Comparison of ENCODE assay signal across 9 cellular contexts in the genomic region with DNA sequence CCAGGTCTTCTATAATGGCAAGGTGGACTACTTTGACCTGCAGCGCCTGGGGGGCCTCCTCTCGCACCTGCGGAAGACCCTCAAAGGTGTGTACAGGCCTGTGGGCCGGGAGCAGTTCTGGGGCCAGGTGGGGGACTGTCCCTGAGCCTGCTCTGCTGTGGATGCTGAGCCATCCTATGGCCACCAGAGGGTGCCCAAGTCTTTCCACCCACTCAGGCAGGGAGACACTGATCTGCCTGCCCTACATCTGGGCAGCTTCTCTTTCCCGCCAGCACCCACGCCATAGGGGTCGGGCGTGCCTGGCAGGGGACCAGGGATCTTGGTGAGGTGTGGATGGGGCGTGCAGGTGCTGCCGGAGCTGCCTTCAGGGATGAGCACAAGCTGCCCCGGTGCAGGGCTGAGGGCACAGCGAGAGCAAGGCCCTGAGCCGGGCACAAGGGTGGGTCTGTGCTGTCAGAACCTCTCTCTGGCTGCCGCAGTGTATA. TPM values are rescaled to one million over a fixed set of nuclear protein-coding genes. Genes with fewer than 3 reads are reported as not detected.
DNase-seq lines count a peak whose midpoint lies in the region; ATAC-seq and TF ChIP-seq lines count a peak whose summit lies in the region.
"Had no signal": no experiment of that assay in that cellular context is flagged by ENCODE, and none has a peak within 500 bp of the region (broad histone marks: within the 10 kb centered on the region; RNA-seq: fewer than 3 reads in every experiment).

No MANE protein-coding gene starts in this region.

- H3K4me2 ChIP-seq in HCT116 (ENCODE audit: low read length), result no peak overlapping the region

- intact Hi-C loops in HCT116 (cut with micrococcal nuclease), result loop anchor here (1.0 kb wide), 3 partner anchors 136 to 486 kb away; no protein-coding TSS in a partner anchor

- H3K4me3 ChIP-seq in HCT116 (replicated peaks in 1 of 2; ENCODE audit: low read depth in 1 of 2, low read length in 2 of 2) (no peak overlapping the region), coronary artery (no peak overlapping the region), lung (no peak overlapping the region)

- POLR2A ChIA-PET in HCT116 (lab: Charles Lee), result no interaction called here

- no peaks in the 10 kb centered on the region for H3K4me1 ChIP-seq in HCT116 (ENCODE audit: control insufficient read depth in 1 of 2, insufficient read depth in 2 of 2, low read length in 2 of 2)
- peaks cover 0 to 5% of the 10 kb centered on the region in 2 donors for H3K4me1 ChIP-seq in lung (ENCODE audit: control insufficient read depth in 2 of 2, insufficient read depth in 2 of 2, low read length in 2 of 2)

- ATAC-seq in HCT116, result peak; percentile 93
- peak; percentile 44 for ATAC-seq in lung (ENCODE audit: insufficient read depth, low FRiP score)
- ATAC-seq in stimulated activated effector memory CD8-positive, alpha-beta T cell treated with anti-CD3 and anti-CD28 coated beads, Interleukin-12 subunit alpha, Interleukin-12 subunit beta, amount 100 ng/mL, for 72 hours, result peak; percentile 89

- H4K20me1 ChIP-seq in HCT116 (ENCODE audit: insufficient read depth), result no peaks in the 10 kb centered on the region

- TF ChIP-seq CTCF in HCT116 (IDR thresholded peaks at IDR 0.05 in 2 of 3, conservative IDR thresholded peaks at IDR 0.05 in 1 of 3; ENCODE audit: borderline replicate concordance in 1 of 3, insufficient read depth in 1 of 3, low read depth in 2 of 3, low read length in 2 of 3), result peak; percentile 76 to 91 (median 76)
- TF ChIP-seq CTCF in coronary artery (IDR thresholded peaks at IDR 0.05), result peak; percentile 62
- TF ChIP-seq CTCF in lung (IDR thresholded peaks at IDR 0.05; ENCODE audit: control extremely low read depth, extremely low read depth), result peak; percentile 65

- peak; percentile 90 for TF ChIP-seq RAD21 in HCT116 (IDR thresholded peaks at IDR 0.05; ENCODE audit: low read depth)

- RAD21 ChIA-PET in HCT116 (lab: Charles Lee; ENCODE audit: low non-redundant PET in 1 of 2, low total read pairs in 2 of 2, uncharacterized antibody in 2 of 2, unreplicated experiment in 2 of 2), result no interaction called here

- peaks cover 7% of the 10 kb centered on the region for H3K4me1 Mint-ChIP-seq in stimulated activated effector memory CD8-positive, alpha-beta T cell treated with anti-CD3 and anti-CD28 coated beads, Interleukin-12 subunit alpha, Interleukin-12 subunit beta, amount 100 ng/mL, for 72 hours

- no peaks in the 10 kb centered on the region for H3K9me2 ChIP-seq in HCT116 (ENCODE audit: insufficient read depth)

- no peak overlapping the region for H3K9ac ChIP-seq in HCT116 (ENCODE audit: low read length)

- peaks cover 6% of the 10 kb centered on the region for H3K36me3 Mint-ChIP-seq in stimulated activated effector memory CD8-positive, alpha-beta T cell treated with anti-CD3 and anti-CD28 coated beads, Interleukin-12 subunit alpha, Interleukin-12 subunit beta, amount 100 ng/mL, for 72 hours

- CTCF ChIA-PET in HCT116 (lab: Charles Lee), result interaction anchor here (0.6 to 1.6 kb wide), 4 partner anchors 83 to 164 kb away, joined by 3 to 10 read pairs (median 4); partner anchors contain the start of genes IP6K1 and UBA7

- H3K27ac ChIP-seq in HCT116 (ENCODE audit: low read depth, low read length) (peak overlapping the region; percentile 5; the same call in 1 of the 2 replicates), coronary artery (no peak overlapping the region), lung (ENCODE audit: low read depth in 1 of 2, low read length in 1 of 2) (no peak overlapping the region)

- no peak for TF ChIP-seq POLR2A in HCT116 (IDR thresholded peaks at IDR 0.05; ENCODE audit: borderline replicate concordance, extremely low read depth, insufficient read depth, insufficient read length)

- no peaks in the 10 kb centered on the region for H3K27me3 ChIP-seq in HCT116 (ENCODE audit: insufficient read depth, low read length)
- no peaks in the 10 kb centered on the region for H3K27me3 ChIP-seq in lung (ENCODE audit: control insufficient read depth, insufficient read depth)

- WGBS in lung, 2 donors, result 53 to 61% methylated on average over 14 of the region's 14 CpGs

- no peak overlapping the region for H2AFZ ChIP-seq in HCT116 (ENCODE audit: low read depth, low read length, poor library complexity, severe bottlenecking)

- H3K4me3 Mint-ChIP-seq in stimulated activated effector memory CD8-positive, alpha-beta T cell treated with anti-CD3 and anti-CD28 coated beads, Interleukin-12 subunit alpha, Interleukin-12 subunit beta, amount 100 ng/mL, for 72 hours, result no peak overlapping the region
- H3K4me3 Mint-ChIP-seq: dendritic cell treated with granulocyte-macrophage colony-stimulating factor and Interleukin-4, amounts not matched to agents 40 ng/mL and 50 ng/mL, for 4 days had no signal

- H3K36me3 ChIP-seq in HCT116 (ENCODE audit: control insufficient read depth in 1 of 2, insufficient read depth in 2 of 2, low read length in 2 of 2), result peaks cover 0 to 4% of the 10 kb centered on the region in 2 experiments; a peak in 1 of 4 replicates
- peaks cover 0 to 70% of the 10 kb centered on the region in 2 donors for H3K36me3 ChIP-seq in lung (ENCODE audit: control insufficient read depth in 2 of 2, insufficient read depth in 2 of 2, low read length in 2 of 2)

- BruUV-seq in HCT116 (replicated peaks; lab: Mats Ljungman, UMichigan), result no TSS peak

- H3K27ac Mint-ChIP-seq in stimulated activated effector memory CD8-positive, alpha-beta T cell treated with anti-CD3 and anti-CD28 coated beads, Interleukin-12 subunit alpha, Interleukin-12 subunit beta, amount 100 ng/mL, for 72 hours, result peak overlapping the region; percentile 67
- H3K27ac Mint-ChIP-seq: dendritic cell treated with granulocyte-macrophage colony-stimulating factor and Interleukin-4, amounts not matched to agents 40 ng/mL and 50 ng/mL, for 4 days had no signal

- H3K9me3 Mint-ChIP-seq in stimulated activated effector memory CD8-positive, alpha-beta T cell treated with anti-CD3 and anti-CD28 coated beads, Interleukin-12 subunit alpha, Interleukin-12 subunit beta, amount 100 ng/mL, for 72 hours, result no peaks in the 10 kb centered on the region
- H3K9me3 Mint-ChIP-seq: dendritic cell treated with granulocyte-macrophage colony-stimulating factor and Interleukin-4, amounts not matched to agents 40 ng/mL and 50 ng/mL, for 4 days had no signal

- no peaks in the 10 kb centered on the region for H3K79me2 ChIP-seq in HCT116 (ENCODE audit: insufficient read depth, low read length)

- H3K9me3 ChIP-seq in HCT116 (ENCODE audit: control insufficient read depth in 1 of 2, insufficient read depth in 1 of 2, low read depth in 1 of 2, low read length in 2 of 2) (no peaks in the 10 kb centered on the region), lung (ENCODE audit: control insufficient read depth in 2 of 2, insufficient read depth in 1 of 2, low read length in 1 of 2) (no peaks in the 10 kb centered on the region)

- DNase-seq in EL (peak; percentile 70), HCT116 (ENCODE audit: low read depth, low spot score) (peak; percentile 22), NCI-H2171 treated with DMSO at 0.1 percent for 48 hours (lab: John Stamatoyannopoulos, UW) (peak; percentile 58), coronary artery (ENCODE audit: low spot score) (no peak), lung (ENCODE audit: low spot score) (peak; percentile 54), cerebellar nuclear complex (lab: John Stamatoyannopoulos, UW) (no peak)
- peak; percentile 44 to 45 for DNase-seq in activated CD4-positive, alpha-beta T cell treated with anti-CD3 and anti-CD28 coated beads for 24 hours (ENCODE audit: low read depth in 2 of 2)
- DNase-seq in stimulated activated effector memory CD8-positive, alpha-beta T cell treated with anti-CD3 and anti-CD28 coated beads, Interleukin-12 subunit alpha, Interleukin-12 subunit beta, amount 100 ng/mL, for 72 hours (ENCODE audit: low spot score in 2 of 2), result peak; percentile 35 to 78

TF ChIP-seq in HCT116, 20 proteins besides CTCF, POLR2A, EP300 and RAD21:
- TF ChIP-seq SP1 (IDR thresholded peaks at IDR 0.05; ENCODE audit: low read depth), result no peak
- no peak for TF ChIP-seq SRF (IDR thresholded peaks at IDR 0.05; ENCODE audit: low read depth)
- TF ChIP-seq, protein P1, sequence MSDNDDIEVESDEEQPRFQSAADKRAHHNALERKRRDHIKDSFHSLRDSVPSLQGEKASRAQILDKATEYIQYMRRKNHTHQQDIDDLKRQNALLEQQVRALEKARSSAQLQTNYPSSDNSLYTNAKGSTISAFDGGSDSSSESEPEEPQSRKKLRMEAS (IDR thresholded peaks at IDR 0.05), result no peak

RNA-seq across cellular contexts. Expression of gene RNF123, which starts 14.1 kb away (rescaled TPM):
- total RNA-seq in HCT116 (2021; ENCODE audit: unreplicated experiment), result 71.9 TPM
- polyA plus RNA-seq in HCT116 (2012), result 49.7 and 51.5 TPM in 2 replicates
- total RNA-seq in lung, result 10 to 100 TPM; 23.5 to 45.0 TPM
- 10 to 100 TPM; 22.2 to 22.6 TPM for polyA plus RNA-seq in lung

RNA-seq across cellular contexts. Expression of gene MST1, which starts 14.2 kb away (rescaled TPM):
- total RNA-seq in HCT116 (2021; ENCODE audit: unreplicated experiment) (15.4 TPM), lung (10 to 100 TPM; 13.3 to 21.1 TPM)
- polyA plus RNA-seq in HCT116 (2012), result 11.6 and 11.8 TPM in 2 replicates
- polyA plus RNA-seq in lung, result 10 to 100 TPM in 1 of 2 donors, 1 to 10 TPM in 1; 8.3 to 27.0 TPM

RNA-seq across cellular contexts. Expression of gene AMIGO3, which starts 16.0 kb away (rescaled TPM):
- total RNA-seq in HCT116 (2021; ENCODE audit: unreplicated experiment) (0.32 TPM), lung (under 1 TPM in 1 of 2 donors, not detected in 1; 0.25 TPM)
- polyA plus RNA-seq in HCT116 (2012), result 1.1 and 1.3 TPM in 2 replicates
- polyA plus RNA-seq in lung, result under 1 TPM; 0.51 to 0.63 TPM

RNA-seq across cellular contexts. Expression of gene GMPPB, which starts 20.3 kb away (rescaled TPM):
- total RNA-seq in HCT116 (2021; ENCODE audit: unreplicated experiment) (24.1 TPM), lung (10 to 100 TPM; 10.8 to 81.2 TPM)
- polyA plus RNA-seq in HCT116 (2012), result 18.6 and 26.6 TPM in 2 replicates
- polyA plus RNA-seq in lung, result 10 to 100 TPM; 27.5 to 64.8 TPM

RNA-seq across cellular contexts. Expression of gene APEH, which starts 29.3 kb away (rescaled TPM):
- total RNA-seq in HCT116 (2021; ENCODE audit: unreplicated experiment) (246 TPM), lung (100 to 1,000 TPM in 1 of 2 donors, 10 to 100 TPM in 1; 58.4 to 119 TPM)
- 185 and 207 TPM in 2 replicates for polyA plus RNA-seq in HCT116 (2012)
- 10 to 100 TPM; 25.2 to 80.0 TPM for polyA plus RNA-seq in lung

Comparison
In these comparisons a context has a peak if more than half of its experiments do, and no peak if none do; other contexts are left out.
1. DNase-seq: peak in EL (single experiment), HCT116 (single experiment), NCI-H2171 treated with DMSO at 0.1 percent for 48 hours (single experiment), activated CD4-positive, alpha-beta T cell treated with anti-CD3 and anti-CD28 coated beads for 24 hours (2 of 2), lung (single experiment) and stimulated activated effector memory CD8-positive, alpha-beta T cell treated with anti-CD3 and anti-CD28 coated beads, Interleukin-12 subunit alpha, Interleukin-12 subunit beta, amount 100 ng/mL, for 72 hours (2 of 2); none in coronary artery (single experiment) and cerebellar nuclear complex (0 of 2).
2. Peak in every context shown above with its lines, with median percentiles within 50 percentile points of each other: ATAC-seq and CTCF ChIP-seq.